1 cellular context compared by ENCODE assay signal in the genomic region with DNA sequence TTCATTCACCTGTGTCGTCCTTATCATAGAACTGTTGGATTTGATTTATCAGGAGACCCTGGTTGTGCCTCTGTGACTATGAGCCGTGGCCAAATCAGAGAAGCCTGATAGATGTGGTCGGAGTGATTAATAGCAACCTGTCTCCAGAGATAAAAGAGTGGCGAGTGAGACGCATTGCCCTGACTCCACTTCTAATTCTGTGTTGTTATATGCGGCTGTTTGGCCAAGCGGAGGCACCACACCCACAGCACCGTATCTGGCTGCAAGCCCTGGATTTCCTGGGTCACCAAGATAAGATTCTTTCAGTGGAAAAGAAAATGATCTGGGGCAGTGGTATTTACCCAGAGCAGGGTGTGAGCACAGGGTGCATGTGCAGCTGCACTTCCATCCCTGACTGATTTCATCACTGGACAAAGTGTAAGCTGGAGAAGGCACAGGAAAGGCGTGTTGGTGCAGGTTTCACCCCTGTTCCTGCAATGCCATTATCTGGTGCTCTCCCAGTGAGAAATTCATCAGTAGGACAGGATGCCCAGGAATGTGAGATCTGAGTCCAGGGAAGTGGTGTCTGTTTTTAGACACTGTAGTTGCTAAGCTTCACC.
TF ChIP-seq lines count a peak whose summit lies in the region.

No MANE protein-coding gene starts in this region.

TF ChIP-seq in HEK293, 187 proteins besides CTCF, POLR2A, EP300 and RAD21 (continued from another document):
- no peak for TF ChIP-seq ZSCAN30 (tag by site-specific recombination; IDR thresholded peaks at IDR 0.05)
- TF ChIP-seq ZNF747 (tag by site-specific recombination; IDR thresholded peaks at IDR 0.05): no peak
